ENCODE assay signal across 16 cellular contexts in genomic region chr2:206422493-206422892, GRCh38. TPM values are rescaled to one million over a fixed set of nuclear protein-coding genes. Genes with fewer than 3 reads are reported as not detected.
"Had no signal": no experiment of that assay in that cellular context is flagged by ENCODE, and none has a peak within 500 bp of the region (broad histone marks: within the 10 kb centered on the region; RNA-seq: fewer than 3 reads in every experiment).

No MANE protein-coding gene starts in this region.

- H3K27me3 ChIP-seq: breast epithelium, esophagus squamous epithelium, right lobe of liver had no signal

- H3K4me3 ChIP-seq: breast epithelium, esophagus squamous epithelium, mucosa of descending colon, right lobe of liver, SK-N-MC had no signal

- H3K27ac ChIP-seq: breast epithelium, esophagus squamous epithelium, right lobe of liver, SK-N-MC had no signal

- H3K4me1 ChIP-seq: breast epithelium, right lobe of liver had no signal

- ATAC-seq: left colon; mucosa of descending colon; naive thymus-derived CD8-positive, alpha-beta T cell; right lobe of liver had no signal

- FAIRE-seq: endometrium had no signal

- H3K9me3 ChIP-seq: esophagus squamous epithelium, right lobe of liver had no signal

- H3K36me3 ChIP-seq: breast epithelium, esophagus squamous epithelium, right lobe of liver had no signal

- DNase-seq: activated B cell treated with CpG ODN at 0.5 μM for 24 hours; activated CD4-positive, alpha-beta T cell treated with anti-CD3 and anti-CD28 coated beads, Interleukin-2, amount 10 ng/mL, durations not matched to agents 24 days and 14 days; activated naive CD4-positive, alpha-beta T cell treated with anti-CD3 and anti-CD28 coated beads, Interleukin-2, amount 10 ng/mL, durations not matched to agents 7 days and 5 days; amniotic stem cell; esophagus squamous epithelium; immature natural killer cell; left colon; mucosa of descending colon; naive thymus-derived CD8-positive, alpha-beta T cell; nucleus accumbens; right lobe of liver; stimulated activated CD4-positive, alpha-beta T cell treated with anti-CD3 and anti-CD28 coated beads, Interleukin-2, amount 100 ng/mL, for 24 hours; stimulated activated naive B cell treated with anti-CD40 and anti-IgM and Interleukin-4, amounts not matched to agents 10 μg/mL and 1 μg/mL and 100 μg/mL, for 72 hours had no signal

RNA-seq across cellular contexts. Expression of gene ADAM23, which starts 20.8 kb away (rescaled TPM):
- polyA plus RNA-seq: immature natural killer cell had no signal
